ENCODE assay signal across 8 cellular contexts in the genomic region with DNA sequence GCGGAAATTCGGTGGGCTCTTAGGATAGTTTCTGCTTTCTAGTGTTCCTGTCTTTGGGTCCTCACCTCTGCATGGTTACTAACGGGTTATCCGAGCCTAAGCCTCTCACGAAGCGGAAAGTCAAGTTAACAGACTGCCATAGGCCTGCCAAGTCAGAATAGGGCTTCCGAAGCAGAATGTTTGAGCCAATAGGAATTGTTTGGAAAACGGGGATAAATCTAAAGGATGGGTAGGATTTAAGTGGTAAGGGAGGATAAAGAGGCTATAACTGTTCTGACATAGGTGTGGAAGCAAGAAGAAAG. TPM values are rescaled to one million over a fixed set of nuclear protein-coding genes. Genes with fewer than 3 reads are reported as not detected.
DNase-seq lines count a peak whose midpoint lies in the region; ATAC-seq, FAIRE-seq and TF ChIP-seq lines count a peak whose summit lies in the region.

No MANE protein-coding gene starts in this region.

- H3K4me1 Mint-ChIP-seq in activated CD4-positive, alpha-beta T cell treated with anti-CD3 and anti-CD28 coated beads, Interleukin-2, amount 10 ng/mL, durations not matched to agents 24 days and 14 days = peaks cover 23% of the 10 kb centered on the region

- TF ChIP-seq CTCF in ascending aorta (IDR thresholded peaks at IDR 0.05) = no peak
- TF ChIP-seq CTCF in HepG2 (CRISPR knock-in tag; IDR thresholded peaks at IDR 0.05) = no peak

- H3K36me3 ChIP-seq in ascending aorta = peaks cover 3 to 6% of the 10 kb centered on the region in 2 donors
- H3K36me3 ChIP-seq in HepG2 (replicated peaks in 1 of 2; ENCODE audit: control insufficient read depth in 1 of 2, insufficient read depth in 2 of 2, low read length in 2 of 2) = peaks cover 0 to 3% of the 10 kb centered on the region in 2 experiments; a peak in 1 of 5 replicates
- H3K36me3 ChIP-seq in thymus (ENCODE audit: control insufficient read depth, insufficient read depth) = no peaks in the 10 kb centered on the region

- H3K9me3 ChIP-seq in ascending aorta (no peaks in the 10 kb centered on the region), HepG2 (ENCODE audit: low read length) (no peaks in the 10 kb centered on the region), thymus (ENCODE audit: control insufficient read depth) (no peaks in the 10 kb centered on the region)

- POLR2A ChIA-PET in HepG2 (lab: Yijun Ruan, JAX) = interaction anchor here (0.7 to 1.3 kb wide), 6 partner anchors 11 to 35 kb away, joined by 3 to 11 read pairs (median 3); no protein-coding TSS in a partner anchor

- WGBS in HepG2 (ENCODE audit: low lambda C conversion rate) = 0% methylated on average over 7 of the region's 8 CpGs
- WGBS in thymus = 1% methylated on average over 8 of the region's 8 CpGs

- no peaks in the 10 kb centered on the region for H3K27me3 ChIP-seq in ascending aorta
- no peaks in the 10 kb centered on the region; a peak in 1 of 5 replicates for H3K27me3 ChIP-seq in HepG2 (ENCODE audit: control insufficient read depth in 1 of 2, insufficient read depth in 2 of 2, low read length in 2 of 2)
- H3K27me3 ChIP-seq in thymus (ENCODE audit: control insufficient read depth, insufficient read depth) = no peaks in the 10 kb centered on the region

- peak overlapping the region; percentile 95 for H3K4me2 ChIP-seq in HepG2 (ENCODE audit: low read depth, low read length)

- peak overlapping the region; percentile 89 for H2AFZ ChIP-seq in HepG2 (ENCODE audit: low read length)

- TF ChIP-seq POLR2A in HepG2 (IDR thresholded peaks at IDR 0.05; ENCODE audit: insufficient read depth in 1 of 2, low read depth in 2 of 2, low read length in 2 of 2) = no peak

- H3K27ac Mint-ChIP-seq in activated CD4-positive, alpha-beta T cell treated with anti-CD3 and anti-CD28 coated beads, Interleukin-2, amount 10 ng/mL, durations not matched to agents 24 days and 14 days = peak overlapping the region; percentile 97

- CTCF ChIA-PET in HepG2 (lab: Yijun Ruan, JAX; ENCODE audit: low intra/inter-chr PET ratio, low total read pairs) = no interaction called here

- H3K36me3 Mint-ChIP-seq in activated CD4-positive, alpha-beta T cell treated with anti-CD3 and anti-CD28 coated beads, Interleukin-2, amount 10 ng/mL, durations not matched to agents 24 days and 14 days (ENCODE audit: low read depth) = no peaks in the 10 kb centered on the region

- peak overlapping the region; percentile 84 to 97 for H3K4me3 ChIP-seq in ascending aorta
- H3K4me3 ChIP-seq in HepG2 (replicated peaks in 1 of 3; ENCODE audit: insufficient read depth in 1 of 3, low read depth in 2 of 3, low read length in 3 of 3) = peak overlapping the region; percentile 80 to 100 (median 88)
- peak overlapping the region; percentile 77 for H3K4me3 ChIP-seq in thymus (ENCODE audit: low read length)

- no peaks in the 10 kb centered on the region for H4K20me1 ChIP-seq in HepG2 (ENCODE audit: insufficient read depth, low read length)

- in situ Hi-C loops in HepG2 (cut with HindIII; ENCODE audit: extremely low pct_ligation_motif_present, low pct_unique_long_range_greater_than_20kb) = no loop called here

- peak overlapping the region; percentile 97 for H3K4me3 Mint-ChIP-seq in activated CD4-positive, alpha-beta T cell treated with anti-CD3 and anti-CD28 coated beads, Interleukin-2, amount 10 ng/mL, durations not matched to agents 24 days and 14 days

- ATAC-seq in HepG2 (no peak), GM19467 (IDR thresholded peaks at IDR 0.05; ENCODE audit: unreplicated experiment) (no peak), HG03108 (IDR thresholded peaks at IDR 0.05; ENCODE audit: unreplicated experiment) (no peak), HG03469 (IDR thresholded peaks at IDR 0.05; ENCODE audit: unreplicated experiment) (no peak)

- no peak for TF ChIP-seq RAD21 in HepG2 (CRISPR knock-in tag; IDR thresholded peaks at IDR 0.05)

- peak overlapping the region; percentile 87 for H3K9ac ChIP-seq in HepG2 (ENCODE audit: insufficient read depth, low read depth, low read length)

- DNase-seq in activated CD4-positive, alpha-beta T cell treated with anti-CD3 and anti-CD28 coated beads, Interleukin-2, amount 10 ng/mL, durations not matched to agents 24 days and 14 days = no peak
- no peak for DNase-seq in activated CD4-positive, alpha-beta T cell treated with anti-CD3 and anti-CD28 coated beads for 48 hours
- DNase-seq in ascending aorta (ENCODE audit: low spot score in 2 of 2) = no peak
- no peak for DNase-seq in HepG2 (ENCODE audit: low spot score)

- no peaks in the 10 kb centered on the region for H3K9me3 Mint-ChIP-seq in activated CD4-positive, alpha-beta T cell treated with anti-CD3 and anti-CD28 coated beads, Interleukin-2, amount 10 ng/mL, durations not matched to agents 24 days and 14 days

- H3K27me3 Mint-ChIP-seq in activated CD4-positive, alpha-beta T cell treated with anti-CD3 and anti-CD28 coated beads, Interleukin-2, amount 10 ng/mL, durations not matched to agents 24 days and 14 days = no peaks in the 10 kb centered on the region

- no peak for FAIRE-seq in HepG2 (lab: Jason Lieb, UNC)

- no TSS peak for BruUV-seq in HepG2 (replicated peaks; lab: Mats Ljungman, UMichigan)

- H3K79me2 ChIP-seq in HepG2 (ENCODE audit: insufficient read depth, low read length) = peaks cover 5% of the 10 kb centered on the region

- peak overlapping the region; percentile 92 to 94 for H3K27ac ChIP-seq in ascending aorta
- H3K27ac ChIP-seq in HepG2 (ENCODE audit: extremely low read length, insufficient read depth, low read length) = peak overlapping the region; percentile 94
- H3K27ac ChIP-seq in thymus (ENCODE audit: low read depth) = no peak overlapping the region

- no peak for TF ChIP-seq EP300 in HepG2 (IDR thresholded peaks at IDR 0.05; ENCODE audit: low read depth in 2 of 2, low read length in 2 of 2)
- no peak for TF ChIP-seq EP300 in HepG2 (CRISPR knock-in tag; IDR thresholded peaks at IDR 0.05; ENCODE audit: borderline replicate concordance)

- intact Hi-C loops in activated CD4-positive, alpha-beta T cell treated with anti-CD3 and anti-CD28 coated beads, Interleukin-2, amount 10 ng/mL, durations not matched to agents 24 days and 14 days (cut with micrococcal nuclease) = loop anchor here (5.0 kb wide), 2 partner anchors 108 to 123 kb away; no protein-coding TSS in a partner anchor
- intact Hi-C loops in ascending aorta (cut with DNase I) = loop anchor here (2.0 to 5.0 kb wide), 2 partner anchors 54 to 128 kb away; a partner anchor contains a TSS
- intact Hi-C loops in HepG2 (cut with micrococcal nuclease; ENCODE audit: unreplicated experiment) = loop anchor here (2.0 kb wide), 1 partner anchor 32 kb away; no protein-coding TSS in a partner anchor

- H3K4me1 ChIP-seq in ascending aorta (peaks cover 2 to 11% of the 10 kb centered on the region in 2 donors), HepG2 (ENCODE audit: insufficient read depth, low read length) (peaks cover 40% of the 10 kb centered on the region), thymus (ENCODE audit: control insufficient read depth, insufficient read depth, low read length) (no peaks in the 10 kb centered on the region)

RNA-seq across cellular contexts. Expression of a gene that starts 0.8 kb away (rescaled TPM):
- total RNA-seq in activated CD4-positive, alpha-beta T cell treated with anti-CD3 and anti-CD28 coated beads, Interleukin-2, amount 10 ng/mL, durations not matched to agents 24 days and 14 days = 13.1 and 14.8 TPM in 2 replicates
- total RNA-seq in ascending aorta = 2.4 TPM
- 8.4 and 11.2 TPM in 2 replicates for total RNA-seq in HepG2 (2016; rRNA removed; fragmentation: Illumina TruSeq; extraction: Trizol)
- total RNA-seq in HepG2 (2016; cell fraction: cytosol; rRNA removed; fragmentation: Illumina TruSeq; extraction: Trizol; ENCODE audit: low read depth) = 1.9 and 3.5 TPM in 2 replicates
- total RNA-seq in HepG2 (2016; cell fraction: insoluble cytoplasmic fraction; rRNA removed; fragmentation: Illumina TruSeq; extraction: Trizol) = 9.0 and 11.1 TPM in 2 replicates
- total RNA-seq in HepG2 (2016; cell fraction: membrane; rRNA removed; fragmentation: Illumina TruSeq; extraction: Trizol) = 5.3 and 8.2 TPM in 2 replicates
- total RNA-seq in HepG2 (2016; cell fraction: nucleus; rRNA removed; fragmentation: Illumina TruSeq; extraction: Trizol) = 11.5 and 12.9 TPM in 2 replicates
- polyA plus RNA-seq in HepG2 (2011; rRNA removed) = 30.7 and 39.0 TPM in 2 replicates
- polyA plus RNA-seq in HepG2 (2011; cell fraction: cytosol; rRNA removed) = 29.5 and 30.9 TPM in 2 replicates
- 13.9 and 15.1 TPM in 2 replicates for polyA plus RNA-seq in HepG2 (2011; cell fraction: nucleus; rRNA removed)
- polyA plus RNA-seq in HepG2 (2012) = 11.6 and 17.3 TPM in 2 replicates
- 3.6 and 5.2 TPM in 2 replicates for polyA plus RNA-seq in HepG2 (2016; cell fraction: cytosol; fragmentation: Illumina TruSeq; extraction: Trizol; ENCODE audit: low read depth)
- 15.9 and 17.4 TPM in 2 replicates for polyA plus RNA-seq in HepG2 (2016; cell fraction: insoluble cytoplasmic fraction; fragmentation: Illumina TruSeq; extraction: Trizol; ENCODE audit: low read depth)
- 8.0 and 8.5 TPM in 2 replicates for polyA plus RNA-seq in HepG2 (2016; cell fraction: membrane; fragmentation: Illumina TruSeq; extraction: Trizol; ENCODE audit: low read depth)
- polyA plus RNA-seq in HepG2 (2016; cell fraction: nucleus; fragmentation: Illumina TruSeq; extraction: Trizol; ENCODE audit: insufficient read depth, low read depth) = 28.7 and 29.3 TPM in 2 replicates
- 19.7 and 51.1 TPM in 2 replicates for polyA minus RNA-seq in HepG2 (2011; rRNA and poly(A)+ RNA removed; ENCODE audit: low replicate concordance)
- 10.8 and 10.9 TPM in 2 replicates for polyA minus RNA-seq in HepG2 (2011; cell fraction: cytosol; rRNA and poly(A)+ RNA removed)
- polyA minus RNA-seq in HepG2 (2011; cell fraction: nucleus; rRNA and poly(A)+ RNA removed) = 9.6 and 13.9 TPM in 2 replicates
- polyA plus RNA-seq in thymus = 20.9 TPM

RNA-seq across cellular contexts. Expression of a gene that starts 53.3 kb away (rescaled TPM):
- not detected in 2 replicates for total RNA-seq in activated CD4-positive, alpha-beta T cell treated with anti-CD3 and anti-CD28 coated beads, Interleukin-2, amount 10 ng/mL, durations not matched to agents 24 days and 14 days
- total RNA-seq in ascending aorta (221 TPM), HepG2 (2016; rRNA removed; fragmentation: Illumina TruSeq; extraction: Trizol) (not detected in 2 replicates)
- not detected in 2 replicates for total RNA-seq in HepG2 (2016; cell fraction: cytosol; rRNA removed; fragmentation: Illumina TruSeq; extraction: Trizol; ENCODE audit: low read depth)
- total RNA-seq in HepG2 (2016; cell fraction: insoluble cytoplasmic fraction; rRNA removed; fragmentation: Illumina TruSeq; extraction: Trizol) = not detected in 2 replicates
- total RNA-seq in HepG2 (2016; cell fraction: membrane; rRNA removed; fragmentation: Illumina TruSeq; extraction: Trizol) = not detected in 2 replicates
- total RNA-seq in HepG2 (2016; cell fraction: nucleus; rRNA removed; fragmentation: Illumina TruSeq; extraction: Trizol) = not detected in 2 replicates
- polyA plus RNA-seq in HepG2 (2011; rRNA removed) (not detected in 2 replicates), thymus (7.9 TPM)
- polyA plus RNA-seq in HepG2 (2011; cell fraction: cytosol; rRNA removed) = not detected in 2 replicates
- not detected in 2 replicates for polyA plus RNA-seq in HepG2 (2011; cell fraction: nucleus; rRNA removed)
- not detected in 2 replicates for polyA plus RNA-seq in HepG2 (2012)
- not detected in 2 replicates for polyA plus RNA-seq in HepG2 (2016; cell fraction: cytosol; fragmentation: Illumina TruSeq; extraction: Trizol; ENCODE audit: low read depth)
- polyA plus RNA-seq in HepG2 (2016; cell fraction: insoluble cytoplasmic fraction; fragmentation: Illumina TruSeq; extraction: Trizol; ENCODE audit: low read depth) = not detected in 2 replicates
- not detected in 2 replicates for polyA plus RNA-seq in HepG2 (2016; cell fraction: membrane; fragmentation: Illumina TruSeq; extraction: Trizol; ENCODE audit: low read depth)
- polyA plus RNA-seq in HepG2 (2016; cell fraction: nucleus; fragmentation: Illumina TruSeq; extraction: Trizol; ENCODE audit: insufficient read depth, low read depth) = not detected in 2 replicates
- not detected in 2 replicates for polyA minus RNA-seq in HepG2 (2011; rRNA and poly(A)+ RNA removed; ENCODE audit: low replicate concordance)
- not detected in 2 replicates for polyA minus RNA-seq in HepG2 (2011; cell fraction: cytosol; rRNA and poly(A)+ RNA removed)
- not detected in 2 replicates for polyA minus RNA-seq in HepG2 (2011; cell fraction: nucleus; rRNA and poly(A)+ RNA removed)

Comparison
In these comparisons a context has a peak if more than half of its experiments do, and no peak if none do; other contexts are left out.
1. RNA of a gene that starts 53.3 kb away (total RNA-seq): 221 TPM in ascending aorta (single experiment); not detected in HepG2 and not detected in activated CD4-positive, alpha-beta T cell treated with anti-CD3 and anti-CD28 coated beads, Interleukin-2, amount 10 ng/mL, durations not matched to agents 24 days and 14 days; every median in the first group is over 100 times any median in the second.
2. Peak in every context shown above with its lines, with median percentiles within 50 percentile points of each other: H3K4me3 ChIP-seq.